30 cellular contexts compared by ENCODE assay signal in genomic region chr14:64454671-64455070, GRCh38.
"Had no signal": no experiment of that assay in that cellular context is flagged by ENCODE, and none has a peak within 500 bp of the region (broad histone marks: within the 10 kb centered on the region; RNA-seq: fewer than 3 reads in every experiment).

No MANE protein-coding gene starts in this region.

- H3K4me2 ChIP-seq: SK-N-SH had no signal

- H3K27ac ChIP-seq: ascending aorta, body of pancreas, RWPE1, SJCRH30, WERI-Rb-1 had no signal

- H3K4me3 ChIP-seq: ascending aorta, body of pancreas, SJCRH30 had no signal

- FAIRE-seq: bronchial epithelial cell had no signal

- ATAC-seq: activated CD4-positive, alpha-beta T cell treated with anti-CD3 and anti-CD28 coated beads for 36 hours; body of pancreas; Panc1 had no signal

- H3K4me1 ChIP-seq: ascending aorta, body of pancreas, SJCRH30 had no signal

- H3K9ac ChIP-seq: SK-N-SH had no signal

- H3K9me3 Mint-ChIP-seq: activated CD4-positive, alpha-beta memory T cell treated with anti-CD3 and anti-CD28 coated beads, Interleukin-2, amount 10 ng/mL, durations not matched to agents 7 days and 5 days; activated T-helper 1 cell treated with anti-CD3 and anti-CD28 coated beads, Interleukin-12 subunit alpha, Interleukin-12 subunit beta, Interleukin-2, Interleukin-4 antibody, amounts not matched to agents 30 ng/mL and 10 ng/mL and 1 ng/mL, durations not matched to agents 14 hours and 24 hours and 36 hours had no signal

- DNase-seq: activated CD4-positive, alpha-beta memory T cell treated with anti-CD3 and anti-CD28 coated beads, Interleukin-2, amount 10 ng/mL, durations not matched to agents 7 days and 5 days; activated CD4-positive, alpha-beta T cell treated with anti-CD3 and anti-CD28 coated beads for 36 hours; activated CD4-positive, alpha-beta T cell treated with anti-CD3 and anti-CD28 coated beads, Interleukin-2, amount 50 U/mL, for 1 hour; activated CD8-positive, alpha-beta memory T cell treated with anti-CD3 and anti-CD28 coated beads, Interleukin-2, amount 50 U/mL, for 48 hours; activated effector memory CD4-positive, alpha-beta T cell treated with Interleukin-2 at 50 U/mL for 16 hours; activated naive CD4-positive, alpha-beta T cell; activated T-cell treated with anti-CD3 and anti-CD28 coated beads, Interleukin-2, amount 50 U/mL, for 1 hour; amniotic stem cell; body of pancreas; central memory CD4-positive, alpha-beta T cell; KG1; MV-4-11; NCI-H1092 treated with DMSO at 0.1 percent for 48 hours; NCI-H1417 treated with DMSO at 0.1 percent for 48 hours; NCI-H1694; NCI-H2081; NCI-H510A treated with DMSO at 0.1 percent for 48 hours; NCI-H69; NK-92 treated with Interleukin-12 subunit alpha and Interleukin-12 subunit beta, amount 100 ng/mL, for 24 hours; OCI-M1; Right ventricle myocardium superior; SJCRH30; SK-N-SH; T-helper 1 cell; WERI-Rb-1 had no signal

- H3K27me3 ChIP-seq: ascending aorta, body of pancreas, SJCRH30 had no signal

- H3K9me3 ChIP-seq: ascending aorta, body of pancreas, SJCRH30, SK-N-SH had no signal

- H3K27ac Mint-ChIP-seq: activated CD4-positive, alpha-beta memory T cell treated with anti-CD3 and anti-CD28 coated beads, Interleukin-2, amount 10 ng/mL, durations not matched to agents 7 days and 5 days; activated CD4-positive, alpha-beta T cell treated with anti-CD3 and anti-CD28 coated beads for 36 hours; activated T-helper 1 cell treated with anti-CD3 and anti-CD28 coated beads, Interleukin-12 subunit alpha, Interleukin-12 subunit beta, Interleukin-2, Interleukin-4 antibody, amounts not matched to agents 30 ng/mL and 10 ng/mL and 1 ng/mL, durations not matched to agents 14 hours and 24 hours and 36 hours had no signal
